In the genomic region with DNA sequence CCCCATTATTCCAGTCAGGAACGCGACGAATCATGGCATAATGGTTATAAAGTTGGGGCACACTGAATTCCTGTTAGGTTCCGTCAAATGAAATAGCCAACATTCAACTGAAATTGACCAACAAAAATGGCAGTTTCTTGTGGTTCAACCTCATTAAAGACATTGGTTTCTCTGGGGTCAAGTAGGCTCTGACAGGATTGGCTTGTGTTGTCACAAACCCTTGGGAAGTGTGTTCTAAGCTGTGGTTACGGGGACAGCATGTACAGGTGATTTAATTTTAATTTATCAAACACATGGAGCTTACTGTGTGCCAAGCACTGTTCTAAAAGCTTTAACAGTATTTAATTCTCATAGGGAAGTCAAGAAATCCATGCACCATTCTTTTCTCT, we compare ENCODE assay signal across 9 cellular contexts. TPM values are rescaled to one million over a fixed set of nuclear protein-coding genes. Genes with fewer than 3 reads are reported as not detected.
DNase-seq lines count a peak whose midpoint lies in the region; ATAC-seq and TF ChIP-seq lines count a peak whose summit lies in the region.
"Had no signal": no experiment of that assay in that cellular context is flagged by ENCODE, and none has a peak within 500 bp of the region (broad histone marks: within the 10 kb centered on the region; RNA-seq: fewer than 3 reads in every experiment).

No MANE protein-coding gene starts in this region.

- H3K4me1 ChIP-seq in tibial artery, result peaks cover 0 to 19% (median 1%) of the 10 kb centered on the region in 4 donors

- peak overlapping the region; percentile 83 to 91 for H3K27ac ChIP-seq in tibial artery
- H3K27ac ChIP-seq: WERI-Rb-1 had no signal

- no peak for DNase-seq in activated naive CD4-positive, alpha-beta T cell treated with anti-CD3 and anti-CD28 coated beads, Interleukin-2, amount 10 ng/mL, durations not matched to agents 7 days and 5 days
- DNase-seq in activated naive CD4-positive, alpha-beta T cell treated with Interleukin-2 at 50 U/mL for 16 hours, result no peak
- DNase-seq in activated naive CD8-positive, alpha-beta T cell treated with anti-CD3 and anti-CD28 coated beads, Interleukin-2, amount 50 U/mL, for 24 hours, result no peak
- DNase-seq in kidney epithelial cell (ENCODE audit: low read depth), result no peak
- DNase-seq in tibial artery, result no peak
- no peak for DNase-seq in stimulated activated CD4-positive, alpha-beta T cell treated with anti-CD3 and anti-CD28 coated beads, Interleukin-1b, Interleukin-23, amount 100 ng/mL, for 48 hours
- DNase-seq in sciatic nerve (ENCODE audit: low spot score), result no peak
- no peak for DNase-seq in NCI-H2107 (lab: John Stamatoyannopoulos, UW)
- DNase-seq: WERI-Rb-1 had no signal

- H3K36me3 ChIP-seq in kidney epithelial cell (ENCODE audit: control insufficient read depth, insufficient read depth, low read length), result no peaks in the 10 kb centered on the region
- no peaks in the 10 kb centered on the region for H3K36me3 ChIP-seq in tibial artery
- H3K36me3 ChIP-seq: WERI-Rb-1 had no signal

- peak overlapping the region; percentile 63 for H3K4me3 Mint-ChIP-seq in activated naive CD4-positive, alpha-beta T cell treated with anti-CD3 and anti-CD28 coated beads, Interleukin-2, amount 10 ng/mL, durations not matched to agents 7 days and 5 days
- H3K4me3 Mint-ChIP-seq in activated naive CD8-positive, alpha-beta T cell treated with anti-CD3 and anti-CD28 coated beads, Interleukin-2, amount 50 U/mL, for 24 hours, result peak overlapping the region; percentile 55

- no peaks in the 10 kb centered on the region for H3K9me3 ChIP-seq in tibial artery

- no peaks in the 10 kb centered on the region for H3K9me3 Mint-ChIP-seq in activated naive CD4-positive, alpha-beta T cell treated with anti-CD3 and anti-CD28 coated beads, Interleukin-2, amount 10 ng/mL, durations not matched to agents 7 days and 5 days
- H3K9me3 Mint-ChIP-seq in activated naive CD8-positive, alpha-beta T cell treated with anti-CD3 and anti-CD28 coated beads, Interleukin-2, amount 50 U/mL, for 24 hours, result no peaks in the 10 kb centered on the region

- H3K27ac Mint-ChIP-seq in activated naive CD4-positive, alpha-beta T cell treated with anti-CD3 and anti-CD28 coated beads, Interleukin-2, amount 10 ng/mL, durations not matched to agents 7 days and 5 days, result no peak overlapping the region
- no peak overlapping the region for H3K27ac Mint-ChIP-seq in activated naive CD8-positive, alpha-beta T cell treated with anti-CD3 and anti-CD28 coated beads, Interleukin-2, amount 50 U/mL, for 24 hours

- peaks cover 28% of the 10 kb centered on the region for H3K27me3 Mint-ChIP-seq in activated naive CD4-positive, alpha-beta T cell treated with anti-CD3 and anti-CD28 coated beads, Interleukin-2, amount 10 ng/mL, durations not matched to agents 7 days and 5 days
- peaks cover 9% of the 10 kb centered on the region for H3K27me3 Mint-ChIP-seq in activated naive CD8-positive, alpha-beta T cell treated with anti-CD3 and anti-CD28 coated beads, Interleukin-2, amount 50 U/mL, for 24 hours

- no peaks in the 10 kb centered on the region for H3K36me3 Mint-ChIP-seq in activated naive CD4-positive, alpha-beta T cell treated with anti-CD3 and anti-CD28 coated beads, Interleukin-2, amount 10 ng/mL, durations not matched to agents 7 days and 5 days
- no peaks in the 10 kb centered on the region for H3K36me3 Mint-ChIP-seq in activated naive CD8-positive, alpha-beta T cell treated with anti-CD3 and anti-CD28 coated beads, Interleukin-2, amount 50 U/mL, for 24 hours (ENCODE audit: low read depth)

- H3K27me3 ChIP-seq in kidney epithelial cell (ENCODE audit: control insufficient read depth, insufficient read depth, low read length) (no peaks in the 10 kb centered on the region), tibial artery (no peaks in the 10 kb centered on the region)

- H3K4me3 ChIP-seq in kidney epithelial cell (ENCODE audit: low read depth, low read length), result peak overlapping the region; percentile 49
- H3K4me3 ChIP-seq in tibial artery, result peak overlapping the region; percentile 58 to 68

- H3K4me1 Mint-ChIP-seq in activated naive CD4-positive, alpha-beta T cell treated with anti-CD3 and anti-CD28 coated beads, Interleukin-2, amount 10 ng/mL, durations not matched to agents 7 days and 5 days, result peaks cover 2% of the 10 kb centered on the region
- H3K4me1 Mint-ChIP-seq in activated naive CD8-positive, alpha-beta T cell treated with anti-CD3 and anti-CD28 coated beads, Interleukin-2, amount 50 U/mL, for 24 hours, result peaks cover 1% of the 10 kb centered on the region

- intact Hi-C loops in tibial artery (cut with DNase I; ENCODE audit: low total_unique reads) (no loop called here), sciatic nerve (cut with DNase I) (no loop called here)

- CTCF ChIA-PET in activated naive CD4-positive, alpha-beta T cell treated with anti-CD3 and anti-CD28 coated beads, Interleukin-2, amount 10 ng/mL, durations not matched to agents 7 days and 5 days (lab: Charles Lee), result no interaction called here

- TF ChIP-seq CTCF in kidney epithelial cell (IDR thresholded peaks at IDR 0.05; ENCODE audit: insufficient read depth, low read length, poor library complexity, severe bottlenecking) (no peak), tibial artery (IDR thresholded peaks at IDR 0.05) (no peak)

- ATAC-seq in activated naive CD8-positive, alpha-beta T cell treated with anti-CD3 and anti-CD28 coated beads, Interleukin-2, amount 50 U/mL, for 24 hours, result no peak
- no peak for ATAC-seq in sciatic nerve

RNA-seq across cellular contexts. Expression of a gene that starts 0.8 kb away (rescaled TPM):
- total RNA-seq in kidney epithelial cell (0.34 and 1.1 TPM in 2 replicates), sciatic nerve (1.7 TPM)
